9 cellular contexts compared by ENCODE assay signal in the genomic region with DNA sequence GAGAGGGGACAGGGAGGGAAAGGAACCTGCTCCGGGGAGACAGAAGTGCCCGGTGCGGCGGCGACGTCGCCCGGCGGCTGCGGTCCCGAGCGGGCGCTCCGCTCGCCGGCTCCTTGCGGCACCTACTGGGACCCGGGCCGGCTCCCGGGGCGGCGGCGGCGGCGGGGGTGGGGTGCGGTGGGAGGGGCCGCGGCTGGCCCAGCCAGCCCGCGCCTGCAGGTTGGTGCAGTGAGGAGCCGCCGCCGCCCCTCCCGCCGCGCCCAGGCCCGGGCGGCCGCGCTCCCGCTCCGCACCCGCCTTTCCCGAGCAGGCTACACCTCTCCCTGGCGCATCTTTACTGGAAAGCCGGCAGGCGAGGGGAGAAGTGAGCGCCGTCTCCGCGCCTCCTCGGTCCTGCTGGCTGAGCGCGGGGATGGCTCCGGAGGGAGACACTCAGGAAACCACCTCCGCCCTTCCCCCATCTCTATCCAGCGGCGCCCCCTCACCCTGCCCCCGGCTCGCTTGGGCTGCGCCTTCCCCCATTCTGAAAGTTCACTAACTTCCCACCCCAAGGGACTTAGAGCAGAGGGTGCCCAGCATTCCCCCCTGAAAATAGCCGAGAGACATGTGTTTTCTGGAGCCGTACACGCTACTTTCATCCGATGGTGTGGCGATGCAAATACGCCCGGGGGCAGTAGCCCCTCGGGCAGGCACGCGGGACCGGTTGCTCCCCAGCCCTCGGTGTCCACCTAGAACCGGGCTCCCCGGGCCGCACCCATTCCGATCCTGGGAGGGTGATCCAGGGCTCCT. TPM values are rescaled to one million over a fixed set of nuclear protein-coding genes. Genes with fewer than 3 reads are reported as not detected.
DNase-seq lines count a peak whose midpoint lies in the region; ATAC-seq, FAIRE-seq and TF ChIP-seq lines count a peak whose summit lies in the region.
"Had no signal": no experiment of that assay in that cellular context is flagged by ENCODE, and none has a peak within 500 bp of the region (broad histone marks: within the 10 kb centered on the region; RNA-seq: fewer than 3 reads in every experiment).

A gene (minus strand): TSS at position 127 of the 789 bp plus-strand sequence.

- H3K9me3 ChIP-seq in CD8-positive, alpha-beta T cell (ENCODE audit: low read length), result no peaks in the 10 kb centered on the region
- H3K9me3 ChIP-seq in GM12878 (replicated peaks; ENCODE audit: control insufficient read depth, insufficient read depth, low read length) (no peaks in the 10 kb centered on the region), left lung (no peaks in the 10 kb centered on the region), upper lobe of right lung (no peaks in the 10 kb centered on the region)

- no peaks in the 10 kb centered on the region for H4K20me1 ChIP-seq in GM12878 (ENCODE audit: control insufficient read depth, insufficient read depth)

- no TSS peak for BruUV-seq in GM12878 (replicated peaks; lab: Mats Ljungman, UMichigan)

- no peaks in the 10 kb centered on the region for H3K36me3 Mint-ChIP-seq in CD8-positive, alpha-beta T cell

- no peak for ATAC-seq in CD8-positive, alpha-beta T cell
- ATAC-seq in GM12878, result no peak
- ATAC-seq in left lung, result peak; percentile 82
- peak; percentile 64 for ATAC-seq in upper lobe of right lung
- ATAC-seq in GM18868 (IDR thresholded peaks at IDR 0.05; ENCODE audit: unreplicated experiment), result no peak
- no peak for ATAC-seq in HG03108 (IDR thresholded peaks at IDR 0.05; ENCODE audit: unreplicated experiment)

- H3K4me3 Mint-ChIP-seq in CD8-positive, alpha-beta T cell, result peak within 1 kb of the TSS; percentile 47

- H3K27ac ChIP-seq in CD8-positive, alpha-beta T cell (ENCODE audit: low read depth, low read length), result no peak within 1 kb of the TSS
- H3K27ac ChIP-seq in GM12878 (ENCODE audit: control insufficient read depth, insufficient read depth) (no peak within 1 kb of the TSS), left lung (no peak within 1 kb of the TSS), upper lobe of right lung (no peak within 1 kb of the TSS)
- H3K27ac ChIP-seq: HL-60 had no signal

- in situ Hi-C loops in GM12878 (cut with MboI), result no loop called here

- 31% methylated on average over 31 of the region's 77 CpGs for WGBS in GM12878 (ENCODE audit: insufficient coverage, insufficient replicate concordance, low lambda C conversion rate, missing lambda C conversion rate)

- no peak for FAIRE-seq in GM12878 (lab: Jason Lieb, UNC)

- H3K4me2 ChIP-seq in GM12878 (ENCODE audit: control insufficient read depth, insufficient read depth), result peak within 1 kb of the TSS; percentile 17; the same call in 1 of the 2 replicates

- H2AFZ ChIP-seq in GM12878 (ENCODE audit: control insufficient read depth, low read depth, low read length), result no peak within 1 kb of the TSS

- no peak for TF ChIP-seq POLR2A in GM12878 (IDR thresholded peaks at IDR 0.05; ENCODE audit: low read depth, low read length)

- H3K9ac ChIP-seq in GM12878 (ENCODE audit: control insufficient read depth, insufficient read depth, low read length), result no peak within 1 kb of the TSS

- intact Hi-C loops in CD8-positive, alpha-beta T cell (cut with DNase I, micrococcal nuclease), result no loop called here
- intact Hi-C loops in GM12878 (cut with micrococcal nuclease; ENCODE audit: unreplicated experiment), result no loop called here
- intact Hi-C loops in left lung (cut with DNase I), result no loop called here
- intact Hi-C loops in upper lobe of right lung (cut with DNase I), result no loop called here

- no peaks in the 10 kb centered on the region for H3K79me2 ChIP-seq in GM12878 (ENCODE audit: control insufficient read depth, insufficient read depth, low read length)

- H3K4me1 ChIP-seq in CD8-positive, alpha-beta T cell (ENCODE audit: insufficient read depth, low read length), result no peaks in the 10 kb centered on the region
- no peaks in the 10 kb centered on the region for H3K4me1 ChIP-seq in GM12878 (ENCODE audit: control insufficient read depth, insufficient read depth, low read length)
- H3K4me1 ChIP-seq in left lung, result peaks cover 3 to 13% of the 10 kb centered on the region in 2 donors
- H3K4me1 ChIP-seq in upper lobe of right lung, result peaks cover 10% of the 10 kb centered on the region

- no peak for TF ChIP-seq RAD21 in GM12878 (IDR thresholded peaks at IDR 0.05; ENCODE audit: insufficient read depth, low read depth, low read length)

- H3K27ac Mint-ChIP-seq in CD8-positive, alpha-beta T cell, result no peak within 1 kb of the TSS

- no peak within 1 kb of the TSS for H3K4me3 ChIP-seq in CD8-positive, alpha-beta T cell (ENCODE audit: low read depth, low read length)
- H3K4me3 ChIP-seq in LNCaP clone FGC (ENCODE audit: low read depth, low read length), result peak within 1 kb of the TSS; percentile 35; the same call in 1 of the 2 replicates
- no peak within 1 kb of the TSS for H3K4me3 ChIP-seq in GM12878
- H3K4me3 ChIP-seq in left lung, result peak within 1 kb of the TSS; percentile 21 to 27
- H3K4me3 ChIP-seq in upper lobe of right lung, result peak within 1 kb of the TSS; percentile 32

- peaks cover 49% of the 10 kb centered on the region for H3K27me3 Mint-ChIP-seq in CD8-positive, alpha-beta T cell (ENCODE audit: low read depth)

- peaks cover 2% of the 10 kb centered on the region for H3K27me3 ChIP-seq in CD8-positive, alpha-beta T cell (ENCODE audit: insufficient read depth, low read length)
- H3K27me3 ChIP-seq in GM12878 (replicated peaks in 1 of 2; ENCODE audit: control insufficient read depth in 2 of 2, insufficient read depth in 2 of 2, low read length in 1 of 2) (peaks cover 5 to 12% of the 10 kb centered on the region in 2 experiments), left lung (peaks cover 38 to 82% of the 10 kb centered on the region in 2 donors), upper lobe of right lung (peaks cover 47% of the 10 kb centered on the region)

- SMC1A ChIA-PET in GM12878 (lab: Charles Lee; ENCODE audit: uncharacterized antibody, unreplicated experiment), result no interaction called here

- CTCF ChIA-PET in CD8-positive, alpha-beta T cell (lab: Charles Lee), result no interaction called here
- CTCF ChIA-PET in GM12878 (lab: Yijun Ruan, JAX), result no interaction called here

- RAD21 ChIA-PET in GM12878 (lab: Charles Lee; ENCODE audit: unreplicated experiment), result no interaction called here

- no peaks in the 10 kb centered on the region for H3K36me3 ChIP-seq in CD8-positive, alpha-beta T cell (ENCODE audit: insufficient read depth, low read length)
- H3K36me3 ChIP-seq in GM12878 (ENCODE audit: control insufficient read depth in 2 of 2, insufficient read depth in 2 of 2, low read length in 1 of 2), result no peaks in the 10 kb centered on the region
- H3K36me3 ChIP-seq in left lung, result no peaks in the 10 kb centered on the region
- H3K36me3 ChIP-seq in upper lobe of right lung, result no peaks in the 10 kb centered on the region

- H3K9me3 Mint-ChIP-seq in CD8-positive, alpha-beta T cell, result peaks cover 2% of the 10 kb centered on the region

- peaks cover 13% of the 10 kb centered on the region for H3K4me1 Mint-ChIP-seq in CD8-positive, alpha-beta T cell (ENCODE audit: low read depth)

- no peak for DNase-seq in CD8-positive, alpha-beta T cell
- DNase-seq in LNCaP clone FGC (ENCODE audit: low read depth) (no peak), GM12878 (ENCODE audit: low read depth, low spot score) (no peak), left lung (peak; percentile 35 to 67), upper lobe of right lung (peak; percentile 57)
- no peak for DNase-seq in stimulated activated CD4-positive, alpha-beta T cell treated with anti-CD3 and anti-CD28 coated beads, Interleukin-4, amount 100 ng/mL, for 24 hours

- POLR2A ChIA-PET in CD8-positive, alpha-beta T cell (lab: Charles Lee), result no interaction called here
- POLR2A ChIA-PET in GM12878 (lab: Charles Lee), result no interaction called here

- TF ChIP-seq CTCF in CD8-positive, alpha-beta T cell (IDR thresholded peaks at IDR 0.05), result no peak
- TF ChIP-seq CTCF in LNCaP clone FGC (IDR thresholded peaks at IDR 0.05; ENCODE audit: control insufficient read depth, extremely low read depth, insufficient read depth) (no peak), GM12878 (IDR thresholded peaks at IDR 0.05 in 2 of 3, conservative IDR thresholded peaks at IDR 0.05 in 1 of 3; ENCODE audit: control insufficient read depth in 2 of 3, extremely low read depth in 1 of 3, insufficient read depth in 1 of 3, low read depth in 3 of 3, low read length in 3 of 3) (no peak), left lung (IDR thresholded peaks at IDR 0.05) (no peak), upper lobe of right lung (IDR thresholded peaks at IDR 0.05) (no peak)

- no peak for TF ChIP-seq EP300 in GM12878 (IDR thresholded peaks at IDR 0.05; ENCODE audit: borderline replicate concordance in 1 of 2, control insufficient read depth in 1 of 2, low read depth in 2 of 2, low read length in 2 of 2)

TF ChIP-seq in GM12878, 131 proteins besides CTCF, POLR2A, EP300 and RAD21:
- TF ChIP-seq SUZ12 (IDR thresholded peaks at IDR 0.05; ENCODE audit: unreplicated experiment) (peak; percentile 64), TARDBP (IDR thresholded peaks at IDR 0.05; ENCODE audit: borderline replicate concordance) (no peak)

RNA-seq across cellular contexts. Expression of the gene that starts here (rescaled TPM):
- not detected for total RNA-seq in CD8-positive, alpha-beta T cell
- not detected in 2 replicates for total RNA-seq in GM12878 (2013; cell fraction: nucleolus; rRNA removed)
- total RNA-seq in GM12878 (2014; rRNA removed) (not detected in 2 replicates), GM12878 (2014; rRNA removed; fragmentation: Illumina TruSeq; extraction: Trizol) (not detected in 2 replicates), GM12878 (2021) (not detected in 2 replicates), left lung (10 to 100 TPM in 1 of 2 donors, under 1 TPM in 1; 0.55 to 11.0 TPM), upper lobe of right lung (0.87 TPM)
- polyA plus RNA-seq in GM12878 (2011; ENCODE audit: low read depth), result not detected
- polyA plus RNA-seq in GM12878 (2011; rRNA removed) (0.01 TPM in 1 of 2 replicates, not detected in the other), GM12878 (2014; fragmentation: Illumina TruSeq; extraction: Trizol) (not detected in 2 replicates), GM12878 (2014; fragmentation: Nextera tagmentation; extraction: Ambion mirVana) (not detected), GM12878 (2014; rRNA removed) (not detected in 2 replicates), GM12878 (2016; fragmentation: Nextera tagmentation; extraction: Ambion mirVana) (not detected)
- polyA plus RNA-seq in GM12878 (2011; cell fraction: cytosol; rRNA removed), result not detected in 2 replicates
- not detected in 2 replicates for polyA plus RNA-seq in GM12878 (2011; cell fraction: nucleus; rRNA removed)
- not detected in 2 replicates for polyA plus RNA-seq in GM12878 (2012)
- not detected in 2 replicates for polyA minus RNA-seq in GM12878 (2011; rRNA and poly(A)+ RNA removed)
- polyA minus RNA-seq in GM12878 (2011; cell fraction: cytosol; rRNA and poly(A)+ RNA removed), result not detected in 2 replicates
- polyA minus RNA-seq in GM12878 (2011; cell fraction: nucleus; rRNA and poly(A)+ RNA removed), result not detected in 2 replicates

Comparison
In these comparisons a context has a peak if more than half of its experiments do, and no peak if none do; other contexts are left out.
1. Peak in DNase-seq, ATAC-seq and H3K4me3 ChIP-seq in upper lobe of right lung; RNA of the gene not detected or under 1 TPM.
2. DNase-seq: peak in left lung (2 of 2); none in CD8-positive, alpha-beta T cell (0 of 7), LNCaP clone FGC (single experiment), GM12878 (single experiment) and stimulated activated CD4-positive, alpha-beta T cell treated with anti-CD3 and anti-CD28 coated beads, Interleukin-4, amount 100 ng/mL, for 24 hours (single experiment).
3. H3K4me3 ChIP-seq: peak in LNCaP clone FGC (single experiment) and left lung (2 of 2); none in CD8-positive, alpha-beta T cell (single experiment) and GM12878 (single experiment).